Comparison of ENCODE assay signal across 19 cellular contexts in genomic region chr12:104296718-104297117, GRCh38. TPM values are rescaled to one million over a fixed set of nuclear protein-coding genes. Genes with fewer than 3 reads are reported as not detected.
DNase-seq lines count a peak whose midpoint lies in the region; ATAC-seq and TF ChIP-seq lines count a peak whose summit lies in the region.
"Had no signal": no experiment of that assay in that cellular context is flagged by ENCODE, and none has a peak within 500 bp of the region (broad histone marks: within the 10 kb centered on the region; RNA-seq: fewer than 3 reads in every experiment).

No MANE protein-coding gene starts in this region.

- WGBS in suprapubic skin, result 78% methylated on average over 4 of the region's 4 CpGs

- H3K4me1 Mint-ChIP-seq in activated naive CD4-positive, alpha-beta T cell treated with anti-CD3 and anti-CD28 coated beads, Interleukin-2, amount 50 U/mL, for 24 hours, result peaks cover 54% of the 10 kb centered on the region
- peaks cover 26% of the 10 kb centered on the region for H3K4me1 Mint-ChIP-seq in activated naive CD4-positive, alpha-beta T cell treated with anti-CD3 and anti-CD28 coated beads for 36 hours (ENCODE audit: low read depth)
- H3K4me1 Mint-ChIP-seq in WTC11, result peaks cover 47% of the 10 kb centered on the region

- no peaks in the 10 kb centered on the region for H3K9me3 ChIP-seq in left lung
- H3K9me3 ChIP-seq in suprapubic skin, result no peaks in the 10 kb centered on the region
- no peaks in the 10 kb centered on the region for H3K9me3 ChIP-seq in A673 (ENCODE audit: low read depth, low read length, poor library complexity, severe bottlenecking)
- H3K9me3 ChIP-seq: HAP-1, Peyer's patch had no signal

- TF ChIP-seq CTCF in WTC11 (IDR thresholded peaks at IDR 0.05), result no peak
- no peak for TF ChIP-seq CTCF in left lung (IDR thresholded peaks at IDR 0.05)
- TF ChIP-seq CTCF in suprapubic skin (IDR thresholded peaks at IDR 0.05), result no peak
- no peak for TF ChIP-seq CTCF in A673 (conservative IDR thresholded peaks at IDR 0.05; ENCODE audit: low read depth, low read length)

- no peaks in the 10 kb centered on the region for H3K27me3 ChIP-seq in left lung
- H3K27me3 ChIP-seq in suprapubic skin, result no peaks in the 10 kb centered on the region
- H3K27me3 ChIP-seq in A673 (replicated peaks; ENCODE audit: insufficient read depth, low read depth, low read length, poor library complexity), result no peaks in the 10 kb centered on the region
- H3K27me3 ChIP-seq in H7 (ENCODE audit: control insufficient read depth, insufficient read depth, low read length), result no peaks in the 10 kb centered on the region
- H3K27me3 ChIP-seq: Peyer's patch had no signal

- H3K4me1 ChIP-seq in left lung (peaks cover 18 to 89% of the 10 kb centered on the region in 2 donors), suprapubic skin (peaks cover 46% of the 10 kb centered on the region), A673 (ENCODE audit: insufficient read depth, low read length, poor library complexity, severe bottlenecking) (peaks cover 28% of the 10 kb centered on the region)

- H3K36me3 ChIP-seq in left lung (peaks cover 0 to 73% of the 10 kb centered on the region in 2 donors), suprapubic skin (peaks cover 23% of the 10 kb centered on the region), A673 (ENCODE audit: insufficient read depth, low read length, poor library complexity, severe bottlenecking) (peaks cover 60% of the 10 kb centered on the region), H7 (replicated peaks; ENCODE audit: control insufficient read depth, insufficient read depth, low read length) (peaks cover 12% of the 10 kb centered on the region)

- H3K27me3 Mint-ChIP-seq in activated naive CD4-positive, alpha-beta T cell treated with anti-CD3 and anti-CD28 coated beads, Interleukin-2, amount 50 U/mL, for 24 hours, result no peaks in the 10 kb centered on the region
- H3K27me3 Mint-ChIP-seq in activated naive CD4-positive, alpha-beta T cell treated with anti-CD3 and anti-CD28 coated beads for 36 hours (ENCODE audit: low read depth), result no peaks in the 10 kb centered on the region
- H3K27me3 Mint-ChIP-seq in WTC11 (ENCODE audit: low read depth), result no peaks in the 10 kb centered on the region

- BruUV-seq in A673 (replicated peaks; lab: Mats Ljungman, UMichigan), result no TSS peak

- H3K27ac ChIP-seq in left lung (no peak overlapping the region), suprapubic skin (peak overlapping the region; percentile 29), A673 (ENCODE audit: low read depth, low read length, poor library complexity, severe bottlenecking) (no peak overlapping the region)
- H3K27ac ChIP-seq: Peyer's patch had no signal

- H3K4me3 ChIP-seq in left lung (no peak overlapping the region), suprapubic skin (no peak overlapping the region), A673 (ENCODE audit: low read depth, low read length, poor library complexity, severe bottlenecking) (no peak overlapping the region), H7 (ENCODE audit: insufficient read depth, low read depth, low read length) (no peak overlapping the region)
- H3K4me3 ChIP-seq: HAP-1, Peyer's patch had no signal

- no peak overlapping the region for H3K27ac Mint-ChIP-seq in activated naive CD4-positive, alpha-beta T cell treated with anti-CD3 and anti-CD28 coated beads, Interleukin-2, amount 50 U/mL, for 24 hours
- H3K27ac Mint-ChIP-seq in activated naive CD4-positive, alpha-beta T cell treated with anti-CD3 and anti-CD28 coated beads for 36 hours, result no peak overlapping the region
- peak overlapping the region; percentile 51; the same call in 1 of the 2 replicates for H3K27ac Mint-ChIP-seq in WTC11

- intact Hi-C loops in activated naive CD4-positive, alpha-beta T cell treated with anti-CD3 and anti-CD28 coated beads for 36 hours (cut with micrococcal nuclease), result no loop called here
- intact Hi-C loops in left lung (cut with DNase I), result no loop called here
- intact Hi-C loops in A673 (cut with micrococcal nuclease; ENCODE audit: unreplicated experiment), result no loop called here

- peak overlapping the region; percentile 39 for H3K4me3 Mint-ChIP-seq in activated naive CD4-positive, alpha-beta T cell treated with anti-CD3 and anti-CD28 coated beads, Interleukin-2, amount 50 U/mL, for 24 hours
- H3K4me3 Mint-ChIP-seq in activated naive CD4-positive, alpha-beta T cell treated with anti-CD3 and anti-CD28 coated beads for 36 hours, result no peak overlapping the region
- H3K4me3 Mint-ChIP-seq in WTC11, result no peak overlapping the region

- no peak for TF ChIP-seq EP300 in suprapubic skin (IDR thresholded peaks at IDR 0.05)

- ATAC-seq in WTC11 (no peak), left lung (peak; percentile 6)
- ATAC-seq: Right ventricle myocardium inferior had no signal

- no peaks in the 10 kb centered on the region for H3K9me3 Mint-ChIP-seq in activated naive CD4-positive, alpha-beta T cell treated with anti-CD3 and anti-CD28 coated beads, Interleukin-2, amount 50 U/mL, for 24 hours
- no peaks in the 10 kb centered on the region for H3K9me3 Mint-ChIP-seq in activated naive CD4-positive, alpha-beta T cell treated with anti-CD3 and anti-CD28 coated beads for 36 hours
- H3K9me3 Mint-ChIP-seq in WTC11, result no peaks in the 10 kb centered on the region

- no peak for TF ChIP-seq POLR2A in suprapubic skin (IDR thresholded peaks at IDR 0.05)

- POLR2A ChIA-PET in WTC11 (lab: Charles Lee) (no interaction called here), A673 (lab: Charles Lee; ENCODE audit: low non-redundant PET) (no interaction called here)

- DNase-seq in activated naive CD4-positive, alpha-beta T cell treated with anti-CD3 and anti-CD28 coated beads for 36 hours, result no peak
- DNase-seq in WTC11 (ENCODE audit: low spot score) (no peak), left lung (no peak), suprapubic skin (ENCODE audit: low spot score in 2 of 2) (no peak), A673 (ENCODE audit: low spot score) (no peak), H7 (no peak), amygdala (lab: John Stamatoyannopoulos, UW) (no peak)
- DNase-seq: C1 segment of cervical spinal cord, DMS153, IMR-90, Karpas-422, MM.1S, NCI-H1092 treated with DMSO at 0.1 percent for 48 hours, NCI-H1694, NCI-H524 treated with DMSO at 0.1 percent for 48 hours, Peyer's patch had no signal

- CTCF ChIA-PET in activated naive CD4-positive, alpha-beta T cell treated with anti-CD3 and anti-CD28 coated beads for 36 hours (lab: Charles Lee), result interaction anchor here (0.9 to 1.1 kb wide), 2 partner anchors 38 to 80 kb away, joined by 3 to 5 read pairs; no protein-coding TSS in a partner anchor
- CTCF ChIA-PET in WTC11 (lab: Charles Lee), result interaction anchor here (1.6 kb wide), 1 partner anchor 81 kb away, joined by 5 read pairs; the partner anchor contains the start of gene TXNRD1
- CTCF ChIA-PET in A673 (lab: Charles Lee), result no interaction called here

- peaks cover 20% of the 10 kb centered on the region for H3K36me3 Mint-ChIP-seq in activated naive CD4-positive, alpha-beta T cell treated with anti-CD3 and anti-CD28 coated beads, Interleukin-2, amount 50 U/mL, for 24 hours
- peaks cover 42% of the 10 kb centered on the region for H3K36me3 Mint-ChIP-seq in activated naive CD4-positive, alpha-beta T cell treated with anti-CD3 and anti-CD28 coated beads for 36 hours (ENCODE audit: low read depth)
- peaks cover 43% of the 10 kb centered on the region for H3K36me3 Mint-ChIP-seq in WTC11

TF ChIP-seq in WTC11, 78 proteins besides CTCF, POLR2A, EP300 and RAD21 (continues in another document):
- no peak for TF ChIP-seq RORB (CRISPR knock-in tag; IDR thresholded peaks at IDR 0.05)
- TF ChIP-seq FOXK1 (CRISPR knock-in tag; IDR thresholded peaks at IDR 0.05), result no peak
- no peak for TF ChIP-seq RELA (CRISPR knock-in tag; IDR thresholded peaks at IDR 0.05; ENCODE audit: borderline replicate concordance)
- no peak for TF ChIP-seq OVOL2 (CRISPR knock-in tag; IDR thresholded peaks at IDR 0.05; ENCODE audit: borderline replicate concordance)
- no peak for TF ChIP-seq FOXP1 (CRISPR knock-in tag; IDR thresholded peaks at IDR 0.05; ENCODE audit: borderline replicate concordance)
- TF ChIP-seq ZNF232 (CRISPR knock-in tag; IDR thresholded peaks at IDR 0.05), result no peak
- TF ChIP-seq ZNF121 (CRISPR knock-in tag; IDR thresholded peaks at IDR 0.05), result no peak
- TF ChIP-seq AFF4 (CRISPR knock-in tag; IDR thresholded peaks at IDR 0.05; ENCODE audit: borderline replicate concordance), result no peak
- no peak for TF ChIP-seq ZNF396 (CRISPR knock-in tag; IDR thresholded peaks at IDR 0.05; ENCODE audit: borderline replicate concordance)
- no peak for TF ChIP-seq ETV6 (CRISPR knock-in tag; IDR thresholded peaks at IDR 0.05)
- TF ChIP-seq SMAD4 (CRISPR knock-in tag; IDR thresholded peaks at IDR 0.05), result no peak
- no peak for TF ChIP-seq CBFB (CRISPR knock-in tag; IDR thresholded peaks at IDR 0.05; ENCODE audit: low read depth)

RNA-seq across cellular contexts. Expression of gene EID3, which starts 6.8 kb away (rescaled TPM):
- total RNA-seq in activated naive CD4-positive, alpha-beta T cell treated with anti-CD3 and anti-CD28 coated beads for 36 hours, result 1 to 10 TPM; 3.4 TPM
- total RNA-seq in WTC11 (2021) (2.0 to 3.2 TPM (median 2.5 TPM) in 3 replicates), left lung (1 to 10 TPM; 2.9 to 5.4 TPM), suprapubic skin (1 to 10 TPM; 2.9 to 5.4 (median 4.0) TPM), A673 (2021) (3.0 and 5.4 TPM in 2 replicates)
- total RNA-seq in H7 (2014; rRNA removed; shearing (Covaris generic)), result 1.3 and 3.1 TPM in 2 replicates
